ENCODE assay signal across 8 cellular contexts in the genomic region with DNA sequence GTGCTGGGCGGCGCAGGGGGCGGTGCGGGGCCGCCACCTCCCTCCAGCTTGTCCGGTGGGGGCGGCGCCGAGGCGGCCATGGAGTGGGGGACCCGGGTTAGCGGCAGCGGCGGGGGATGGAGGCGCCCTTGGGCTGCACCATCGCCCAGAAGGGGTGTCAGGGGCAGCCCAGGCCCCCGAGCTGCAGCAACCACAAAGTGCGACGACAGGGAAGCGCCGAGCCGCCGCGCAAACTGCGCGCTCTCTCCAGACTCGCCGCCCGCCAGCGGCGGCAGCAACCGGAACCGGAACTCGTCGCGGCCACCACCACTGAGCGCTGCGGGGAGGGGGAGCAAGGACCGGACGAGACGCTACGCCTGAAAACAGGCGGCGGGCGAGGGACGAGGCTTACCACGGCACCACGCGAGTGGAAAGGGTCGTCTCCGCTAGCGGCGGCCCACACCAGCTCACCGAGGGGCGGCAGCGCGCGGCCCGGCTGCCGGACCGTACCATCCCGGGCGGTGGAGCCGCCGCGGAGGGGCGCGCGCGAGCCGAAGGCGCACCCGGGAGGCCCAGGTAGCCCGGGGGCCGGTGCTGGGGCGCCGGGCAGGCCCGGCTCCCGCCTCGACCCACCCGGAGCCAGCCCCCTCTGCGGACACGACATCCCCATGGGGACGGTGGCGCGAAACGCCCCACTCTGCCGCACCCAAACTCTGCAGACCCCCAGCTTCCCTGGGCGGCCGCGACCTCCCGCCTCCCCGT. TPM values are rescaled to one million over a fixed set of nuclear protein-coding genes. Genes with fewer than 3 reads are reported as not detected.
DNase-seq lines count a peak whose midpoint lies in the region; ATAC-seq and TF ChIP-seq lines count a peak whose summit lies in the region.

A gene with protein sequence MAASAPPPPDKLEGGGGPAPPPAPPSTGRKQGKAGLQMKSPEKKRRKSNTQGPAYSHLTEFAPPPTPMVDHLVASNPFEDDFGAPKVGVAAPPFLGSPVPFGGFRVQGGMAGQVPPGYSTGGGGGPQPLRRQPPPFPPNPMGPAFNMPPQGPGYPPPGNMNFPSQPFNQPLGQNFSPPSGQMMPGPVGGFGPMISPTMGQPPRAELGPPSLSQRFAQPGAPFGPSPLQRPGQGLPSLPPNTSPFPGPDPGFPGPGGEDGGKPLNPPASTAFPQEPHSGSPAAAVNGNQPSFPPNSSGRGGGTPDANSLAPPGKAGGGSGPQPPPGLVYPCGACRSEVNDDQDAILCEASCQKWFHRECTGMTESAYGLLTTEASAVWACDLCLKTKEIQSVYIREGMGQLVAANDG (minus strand): TSS at position 286 of the 741 bp plus-strand sequence. CDS start 206 bp downstream, at position 80.

- H3K36me3 ChIP-seq in HUES48 (ENCODE audit: control insufficient read depth, insufficient read depth, low read length) (peaks cover 55% of the 10 kb centered on the region), PC-9 (ENCODE audit: low read depth) (peaks cover 16% of the 10 kb centered on the region; the same call in 1 of the 2 replicates), esophagus muscularis mucosa (peaks cover 23 to 61% (median 58%) of the 10 kb centered on the region in 4 donors)

- peaks cover 15% of the 10 kb centered on the region for H3K36me3 Mint-ChIP-seq in activated T-cell treated with anti-CD3 and anti-CD28 coated beads, Interleukin-2, amount 50 U/mL, for 4 hours (ENCODE audit: insufficient read depth)
- H3K36me3 Mint-ChIP-seq in stimulated activated naive B cell treated with anti-CD40 and anti-IgM and Interleukin-4, amounts not matched to agents 10 μg/mL and 1 μg/mL and 100 μg/mL, for 72 hours: peaks cover 26 to 36% of the 10 kb centered on the region in 2 donors

- H3K4me3 ChIP-seq in HUES48 (ENCODE audit: low read depth, low read length) (peak within 1 kb of the TSS; percentile 83), PC-9 (peak within 1 kb of the TSS; percentile 78), esophagus muscularis mucosa (peak within 1 kb of the TSS; percentile 80 to 96 (median 90))

- TF ChIP-seq CTCF in PC-9 (conservative IDR thresholded peaks at IDR 0.05) (peak; percentile 60; the same call in 1 of the 2 replicates), esophagus muscularis mucosa (IDR thresholded peaks at IDR 0.05) (peak; percentile 66 to 87 (median 72))

- H3K27ac ChIP-seq in HUES48 (ENCODE audit: low read depth, low read length) (peak within 1 kb of the TSS; percentile 98), PC-9 (peak within 1 kb of the TSS; percentile 72), esophagus muscularis mucosa (replicated peaks in 1 of 4) (peak within 1 kb of the TSS; percentile 95 to 99 (median 98))

- H3F3A ChIP-seq in PC-9 (ENCODE audit: insufficient read depth, low read depth): peaks cover 48% of the 10 kb centered on the region

- DNase-seq in DMS 273 (lab: John Stamatoyannopoulos, UW; ENCODE audit: unreplicated experiment) (peak; percentile 93), PC-9 (peak; percentile 64 to 88), esophagus muscularis mucosa (ENCODE audit: extremely low spot score) (peak; percentile 95), myocyte (ENCODE audit: low read depth) (peak; percentile 83)
- peak; percentile 68 for DNase-seq in activated T-cell treated with anti-CD3 and anti-CD28 coated beads, Interleukin-2, amount 50 U/mL, for 4 hours
- DNase-seq in stimulated activated naive B cell treated with anti-CD40 and anti-IgM and Interleukin-4, amounts not matched to agents 10 μg/mL and 1 μg/mL and 100 μg/mL, for 72 hours: peak; percentile 78

- no peak for TF ChIP-seq EP300 in esophagus muscularis mucosa (IDR thresholded peaks at IDR 0.05)

- POLR2A ChIA-PET in PC-9 (lab: Charles Lee; ENCODE audit: unreplicated experiment): interaction anchor here (0.6 to 1.6 kb wide), 3 partner anchors 9 to 402 kb away, joined by 3 to 18 read pairs (median 4); a partner anchor contains a TSS

- 0% methylated on average over 21 of the region's 93 CpGs for WGBS in esophagus muscularis mucosa

- no peaks in the 10 kb centered on the region for H3K27me3 Mint-ChIP-seq in activated T-cell treated with anti-CD3 and anti-CD28 coated beads, Interleukin-2, amount 50 U/mL, for 4 hours (ENCODE audit: low read depth)
- H3K27me3 Mint-ChIP-seq in stimulated activated naive B cell treated with anti-CD40 and anti-IgM and Interleukin-4, amounts not matched to agents 10 μg/mL and 1 μg/mL and 100 μg/mL, for 72 hours: no peaks in the 10 kb centered on the region

- peaks cover 12% of the 10 kb centered on the region for H3K79me2 ChIP-seq in PC-9 (ENCODE audit: low read depth)

- peak within 1 kb of the TSS; percentile 97 for H3K9ac ChIP-seq in HUES48 (ENCODE audit: low read depth, low read length)

- H2AFZ ChIP-seq in PC-9: peak within 1 kb of the TSS; percentile 72

- H4K20me1 ChIP-seq in PC-9 (ENCODE audit: insufficient read depth): no peaks in the 10 kb centered on the region

- no peaks in the 10 kb centered on the region for H3K9me3 ChIP-seq in HUES48 (ENCODE audit: control insufficient read depth, insufficient read depth, low read length)
- no peaks in the 10 kb centered on the region for H3K9me3 ChIP-seq in PC-9 (ENCODE audit: insufficient read depth, low read depth)
- no peaks in the 10 kb centered on the region for H3K9me3 ChIP-seq in esophagus muscularis mucosa

- intact Hi-C loops in PC-9 (cut with micrococcal nuclease; ENCODE audit: unreplicated experiment) (loop anchor here (2.0 to 5.0 kb wide), 3 partner anchors 41 to 89 kb away; a partner anchor contains a TSS), esophagus muscularis mucosa (cut with DNase I) (loop anchor here (5.0 kb wide), 3 partner anchors 36 to 101 kb away; a partner anchor contains a TSS)

- peak within 1 kb of the TSS; percentile 90 for H3K4me2 ChIP-seq in PC-9

- H3K27ac Mint-ChIP-seq in stimulated activated naive B cell treated with anti-CD40 and anti-IgM and Interleukin-4, amounts not matched to agents 10 μg/mL and 1 μg/mL and 100 μg/mL, for 72 hours: peak within 1 kb of the TSS; percentile 97

- H3K4me1 Mint-ChIP-seq in activated T-cell treated with anti-CD3 and anti-CD28 coated beads, Interleukin-2, amount 50 U/mL, for 4 hours (ENCODE audit: low read depth): peaks cover 31% of the 10 kb centered on the region
- H3K4me1 Mint-ChIP-seq in stimulated activated naive B cell treated with anti-CD40 and anti-IgM and Interleukin-4, amounts not matched to agents 10 μg/mL and 1 μg/mL and 100 μg/mL, for 72 hours: peaks cover 22 to 51% of the 10 kb centered on the region in 2 donors

- CTCF ChIA-PET in PC-9 (lab: Charles Lee): interaction anchor here (0.6 to 1.1 kb wide), 3 partner anchors 9 to 215 kb away, joined by 3 to 26 read pairs (median 4); a partner anchor contains a TSS

- no TSS peak for BruUV-seq in PC-9 (replicated peaks; lab: Mats Ljungman, UMichigan)

- H3K4me3 Mint-ChIP-seq in activated T-cell treated with anti-CD3 and anti-CD28 coated beads, Interleukin-2, amount 50 U/mL, for 4 hours: peak within 1 kb of the TSS; percentile 91
- H3K4me3 Mint-ChIP-seq in stimulated activated naive B cell treated with anti-CD40 and anti-IgM and Interleukin-4, amounts not matched to agents 10 μg/mL and 1 μg/mL and 100 μg/mL, for 72 hours: peak within 1 kb of the TSS; percentile 88 to 90

- no peaks in the 10 kb centered on the region for H3K27me3 ChIP-seq in HUES48 (ENCODE audit: control insufficient read depth, insufficient read depth, low read length)
- H3K27me3 ChIP-seq in PC-9 (ENCODE audit: insufficient read depth, low read depth): no peaks in the 10 kb centered on the region
- no peaks in the 10 kb centered on the region for H3K27me3 ChIP-seq in esophagus muscularis mucosa

- ATAC-seq in GM21367 (IDR thresholded peaks at IDR 0.05; ENCODE audit: unreplicated experiment): peak; percentile 46
- peak; percentile 90 to 92 for ATAC-seq in activated T-cell treated with anti-CD3 and anti-CD28 coated beads, Interleukin-2, amount 50 U/mL, for 4 hours
- peak; percentile 85 to 87 for ATAC-seq in stimulated activated naive B cell treated with anti-CD40 and anti-IgM and Interleukin-4, amounts not matched to agents 10 μg/mL and 1 μg/mL and 100 μg/mL, for 72 hours (replicated peaks)

- peak; percentile 83 for TF ChIP-seq POLR2A in esophagus muscularis mucosa (IDR thresholded peaks at IDR 0.05; ENCODE audit: low read depth)

- no peaks in the 10 kb centered on the region for H3K9me3 Mint-ChIP-seq in activated T-cell treated with anti-CD3 and anti-CD28 coated beads, Interleukin-2, amount 50 U/mL, for 4 hours
- H3K9me3 Mint-ChIP-seq in stimulated activated naive B cell treated with anti-CD40 and anti-IgM and Interleukin-4, amounts not matched to agents 10 μg/mL and 1 μg/mL and 100 μg/mL, for 72 hours: no peaks in the 10 kb centered on the region

- peaks cover 22% of the 10 kb centered on the region for H3K4me1 ChIP-seq in HUES48 (ENCODE audit: control insufficient read depth, insufficient read depth, low read length)
- H3K4me1 ChIP-seq in PC-9 (replicated peaks; ENCODE audit: insufficient read depth): peaks cover 18% of the 10 kb centered on the region
- peaks cover 30 to 66% (median 54%) of the 10 kb centered on the region in 4 donors for H3K4me1 ChIP-seq in esophagus muscularis mucosa

- no peaks in the 10 kb centered on the region for H3K9me2 ChIP-seq in PC-9 (ENCODE audit: insufficient read depth)

RNA-seq across cellular contexts. Expression of the gene that starts here (rescaled TPM):
- total RNA-seq in PC-9 (2021) (30.0 and 33.2 TPM in 2 replicates), esophagus muscularis mucosa (10 to 100 TPM; 20.2 to 35.3 (median 27.7) TPM), myocyte (25.8 and 31.0 TPM in 2 replicates)
- total RNA-seq in activated T-cell treated with anti-CD3 and anti-CD28 coated beads, Interleukin-2, amount 50 U/mL, for 4 hours: 10 to 100 TPM; 27.6 to 28.3 (median 28.1) TPM
- polyA plus RNA-seq in myocyte (2012): 27.0 TPM

Comparison
In these comparisons a context has a peak if more than half of its experiments do, and no peak if none do; other contexts are left out.
1. Peak in every context shown above with its lines: DNase-seq, ATAC-seq, H3K4me3 ChIP-seq and H3K27ac ChIP-seq.